Comparison of ENCODE assay signal across 1 cellular context in the genomic region with DNA sequence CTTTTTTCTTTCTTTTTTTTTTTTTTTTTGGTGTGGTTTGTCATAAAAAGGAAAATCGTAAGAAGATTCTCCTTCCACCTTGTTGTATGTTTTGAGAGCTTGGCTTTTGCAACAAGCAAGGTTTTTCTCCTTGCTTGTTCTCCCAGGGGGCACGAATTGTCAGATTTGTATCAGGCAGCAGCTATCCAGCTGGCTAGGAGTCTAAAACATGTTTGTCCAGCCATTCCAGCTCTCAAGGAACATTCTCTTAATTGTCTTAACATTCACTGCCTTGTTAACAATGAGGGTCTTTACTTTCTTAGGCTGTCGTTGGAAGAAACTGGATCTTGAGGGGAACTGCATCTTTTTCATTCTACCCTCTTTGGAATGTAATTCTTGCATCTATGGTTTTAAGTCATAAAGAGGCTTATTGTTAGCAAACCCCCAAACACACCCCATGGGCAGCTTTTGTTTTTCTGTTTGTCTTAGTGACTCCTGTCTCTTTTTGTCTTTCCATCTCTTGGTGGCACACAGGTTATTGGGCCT.
TF ChIP-seq lines count a peak whose summit lies in the region.

No MANE protein-coding gene starts in this region.

TF ChIP-seq in H1, 55 proteins besides CTCF, POLR2A, EP300 and RAD21:
- TF ChIP-seq CHD1 (IDR thresholded peaks at IDR 0.05; ENCODE audit: low read depth, low read length) (no peak), SAP30 (IDR thresholded peaks at IDR 0.05; ENCODE audit: insufficient read depth, insufficient replicate concordance, low read length) (no peak), CTBP2 (IDR thresholded peaks at IDR 0.05; ENCODE audit: borderline replicate concordance, insufficient read depth, insufficient read length, low read length) (no peak), BRCA1 (IDR thresholded peaks at IDR 0.05; ENCODE audit: low read depth, low read length) (no peak), FOSL1 (IDR thresholded peaks at IDR 0.05; ENCODE audit: insufficient read depth, low read depth, low read length) (no peak), NANOG (IDR thresholded peaks at IDR 0.05; ENCODE audit: insufficient read depth, low read depth, low read length, poor library complexity, severe bottlenecking) (no peak), RXRA (IDR thresholded peaks at IDR 0.05; ENCODE audit: insufficient read depth, low read depth, low read length) (no peak)
TF ChIP-seq in H1: peak in this region for 0.
